Comparison of ENCODE assay signal across 12 cellular contexts in genomic region chr6:150256618-150257272, GRCh38.
DNase-seq lines count a peak whose midpoint lies in the region; ATAC-seq and TF ChIP-seq lines count a peak whose summit lies in the region.
"Had no signal": no experiment of that assay in that cellular context is flagged by ENCODE, and none has a peak within 500 bp of the region (broad histone marks: within the 10 kb centered on the region; RNA-seq: fewer than 3 reads in every experiment).

No MANE protein-coding gene starts in this region.

- no peak for DNase-seq in activated CD4-positive, alpha-beta T cell treated with anti-CD3 and anti-CD28 coated beads for 36 hours
- no peak for DNase-seq in activated CD4-positive, alpha-beta T cell treated with anti-CD3 and anti-CD28 coated beads, Interleukin-2, amount 10 ng/mL, durations not matched to agents 24 days and 14 days
- DNase-seq in RWPE1 (ENCODE audit: low spot score) = peak; percentile 90
- DNase-seq in fibroblast of lung (ENCODE audit: low read depth in 2 of 2) = peak; percentile 72 to 88
- DNase-seq in stimulated activated naive CD8-positive, alpha-beta T cell treated with anti-CD3 and anti-CD28 coated beads, Interleukin-15, amount 100 ng/mL, for 72 hours = no peak
- DNase-seq in activated naive CD4-positive, alpha-beta T cell treated with Interleukin-2 at 50 U/mL for 16 hours = no peak
- DNase-seq in adrenal gland = no peak
- no peak for DNase-seq in NCI-H1092 treated with DMSO at 0.1 percent for 48 hours (lab: John Stamatoyannopoulos, UW)
- DNase-seq: 8988T, NCI-H187 treated with DMSO at 0.1 percent for 48 hours had no signal

- intact Hi-C loops in activated CD4-positive, alpha-beta T cell treated with anti-CD3 and anti-CD28 coated beads for 36 hours (cut with DNase I, micrococcal nuclease) = loop anchor here (1.0 to 5.0 kb wide), 2 partner anchors 87 to 89 kb away; no protein-coding TSS in a partner anchor
- intact Hi-C loops in activated CD4-positive, alpha-beta T cell treated with anti-CD3 and anti-CD28 coated beads, Interleukin-2, amount 10 ng/mL, durations not matched to agents 24 days and 14 days (cut with micrococcal nuclease) = loop anchor here (1.0 kb wide), 1 partner anchor 14 kb away; no protein-coding TSS in a partner anchor
- intact Hi-C loops in adrenal gland (cut with DNase I) = no loop called here

- CTCF ChIA-PET in activated CD4-positive, alpha-beta T cell treated with anti-CD3 and anti-CD28 coated beads for 36 hours (lab: Charles Lee) = interaction anchor here (0.6 to 1.5 kb wide), 3 partner anchors 33 to 191 kb away, joined by 3 to 6 read pairs (median 4); no protein-coding TSS in a partner anchor
- CTCF ChIA-PET in RWPE1 (lab: Yijun Ruan, JAX) = interaction anchor here (0.6 kb wide), 1 partner anchor 1441 kb away, joined by 4 read pairs; no protein-coding TSS in a partner anchor

- no peaks in the 10 kb centered on the region for H3K9me3 Mint-ChIP-seq in activated CD4-positive, alpha-beta T cell treated with anti-CD3 and anti-CD28 coated beads for 36 hours (ENCODE audit: low read depth)
- H3K9me3 Mint-ChIP-seq in activated CD4-positive, alpha-beta T cell treated with anti-CD3 and anti-CD28 coated beads, Interleukin-2, amount 10 ng/mL, durations not matched to agents 24 days and 14 days = peaks cover 3% of the 10 kb centered on the region
- H3K9me3 Mint-ChIP-seq in stimulated activated naive CD8-positive, alpha-beta T cell treated with anti-CD3 and anti-CD28 coated beads, Interleukin-15, amount 100 ng/mL, for 72 hours = no peaks in the 10 kb centered on the region
- H3K9me3 Mint-ChIP-seq: stimulated activated memory B cell treated with anti-CD40 and anti-IgM and Interleukin-4, amounts not matched to agents 10 μg/mL and 1 μg/mL and 100 μg/mL, for 72 hours had no signal

- H3K4me1 Mint-ChIP-seq in activated CD4-positive, alpha-beta T cell treated with anti-CD3 and anti-CD28 coated beads for 36 hours = peaks cover 30% of the 10 kb centered on the region
- peaks cover 32% of the 10 kb centered on the region for H3K4me1 Mint-ChIP-seq in activated CD4-positive, alpha-beta T cell treated with anti-CD3 and anti-CD28 coated beads, Interleukin-2, amount 10 ng/mL, durations not matched to agents 24 days and 14 days
- H3K4me1 Mint-ChIP-seq in stimulated activated naive CD8-positive, alpha-beta T cell treated with anti-CD3 and anti-CD28 coated beads, Interleukin-15, amount 100 ng/mL, for 72 hours = peaks cover 27% of the 10 kb centered on the region

- POLR2A ChIA-PET in activated CD4-positive, alpha-beta T cell treated with anti-CD3 and anti-CD28 coated beads for 36 hours (lab: Charles Lee) = no interaction called here
- POLR2A ChIA-PET in RWPE1 (lab: Yijun Ruan, JAX; ENCODE audit: low non-redundant PET) = interaction anchor here (0.5 kb wide), 2 partner anchors 32 to 417 kb away, joined by 3 to 6 read pairs; no protein-coding TSS in a partner anchor

- peak; percentile 83 for ATAC-seq in activated CD4-positive, alpha-beta T cell treated with anti-CD3 and anti-CD28 coated beads for 36 hours
- peak; percentile 77 for ATAC-seq in stimulated activated naive CD8-positive, alpha-beta T cell treated with anti-CD3 and anti-CD28 coated beads, Interleukin-15, amount 100 ng/mL, for 72 hours
- ATAC-seq: Panc1; stimulated activated memory B cell treated with anti-CD40 and anti-IgM and Interleukin-4, amounts not matched to agents 10 μg/mL and 1 μg/mL and 100 μg/mL, for 72 hours had no signal

- no peaks in the 10 kb centered on the region for H4K20me1 ChIP-seq in fibroblast of lung (ENCODE audit: control insufficient read depth, extremely low read depth, insufficient read depth, low read length)

- no peak for TF ChIP-seq POLR2A in adrenal gland (IDR thresholded peaks at IDR 0.05)

- H3K4me3 Mint-ChIP-seq in activated CD4-positive, alpha-beta T cell treated with anti-CD3 and anti-CD28 coated beads for 36 hours = no peak overlapping the region
- no peak overlapping the region for H3K4me3 Mint-ChIP-seq in activated CD4-positive, alpha-beta T cell treated with anti-CD3 and anti-CD28 coated beads, Interleukin-2, amount 10 ng/mL, durations not matched to agents 24 days and 14 days
- H3K4me3 Mint-ChIP-seq in stimulated activated naive CD8-positive, alpha-beta T cell treated with anti-CD3 and anti-CD28 coated beads, Interleukin-15, amount 100 ng/mL, for 72 hours = no peak overlapping the region
- H3K4me3 Mint-ChIP-seq: stimulated activated memory B cell treated with anti-CD40 and anti-IgM and Interleukin-4, amounts not matched to agents 10 μg/mL and 1 μg/mL and 100 μg/mL, for 72 hours had no signal

- H3K27ac ChIP-seq in RWPE1 = peak overlapping the region; percentile 99
- no peak overlapping the region for H3K27ac ChIP-seq in fibroblast of lung (ENCODE audit: insufficient read depth, low read length)
- H3K27ac ChIP-seq in adrenal gland = no peak overlapping the region

- H3K27me3 ChIP-seq in fibroblast of lung (ENCODE audit: control insufficient read depth, insufficient read depth, low read length) = no peaks in the 10 kb centered on the region
- no peaks in the 10 kb centered on the region for H3K27me3 ChIP-seq in adrenal gland

- no peak overlapping the region for H2AFZ ChIP-seq in fibroblast of lung (ENCODE audit: low read length)

- H3K27me3 Mint-ChIP-seq in activated CD4-positive, alpha-beta T cell treated with anti-CD3 and anti-CD28 coated beads for 36 hours = peaks cover 36% of the 10 kb centered on the region
- H3K27me3 Mint-ChIP-seq in activated CD4-positive, alpha-beta T cell treated with anti-CD3 and anti-CD28 coated beads, Interleukin-2, amount 10 ng/mL, durations not matched to agents 24 days and 14 days = peaks cover 13% of the 10 kb centered on the region
- H3K27me3 Mint-ChIP-seq in stimulated activated naive CD8-positive, alpha-beta T cell treated with anti-CD3 and anti-CD28 coated beads, Interleukin-15, amount 100 ng/mL, for 72 hours = peaks cover 39% of the 10 kb centered on the region

- H3K9ac ChIP-seq in fibroblast of lung (ENCODE audit: insufficient read depth, low read length) = no peak overlapping the region

- TF ChIP-seq CTCF in RWPE1 (conservative IDR thresholded peaks at IDR 0.05; ENCODE audit: low read depth) (no peak), fibroblast of lung (conservative IDR thresholded peaks at IDR 0.05 in 1 of 2, IDR thresholded peaks at IDR 0.05 in 1 of 2; ENCODE audit: low read depth in 1 of 2, low read length in 2 of 2) (no peak), adrenal gland (IDR thresholded peaks at IDR 0.05) (no peak)

- H3K36me3 ChIP-seq in fibroblast of lung (ENCODE audit: control insufficient read depth, insufficient read depth, low read length) (no peaks in the 10 kb centered on the region), adrenal gland (replicated peaks in 1 of 2) (no peaks in the 10 kb centered on the region)

- H3K4me3 ChIP-seq in fibroblast of lung (replicated peaks in 1 of 4; ENCODE audit: control extremely low read depth in 1 of 4, insufficient read depth in 1 of 4, low read depth in 3 of 4, low read length in 4 of 4) (no peak overlapping the region), adrenal gland (no peak overlapping the region)

- no peaks in the 10 kb centered on the region for H3K36me3 Mint-ChIP-seq in activated CD4-positive, alpha-beta T cell treated with anti-CD3 and anti-CD28 coated beads for 36 hours (ENCODE audit: low read depth)
- no peaks in the 10 kb centered on the region for H3K36me3 Mint-ChIP-seq in activated CD4-positive, alpha-beta T cell treated with anti-CD3 and anti-CD28 coated beads, Interleukin-2, amount 10 ng/mL, durations not matched to agents 24 days and 14 days (ENCODE audit: low read depth)
- H3K36me3 Mint-ChIP-seq: stimulated activated memory B cell treated with anti-CD40 and anti-IgM and Interleukin-4, amounts not matched to agents 10 μg/mL and 1 μg/mL and 100 μg/mL, for 72 hours had no signal

- H3K79me2 ChIP-seq in fibroblast of lung (ENCODE audit: control insufficient read depth, insufficient read depth, low read length) = no peaks in the 10 kb centered on the region

- no peaks in the 10 kb centered on the region for H3K4me1 ChIP-seq in fibroblast of lung (ENCODE audit: control insufficient read depth, extremely low read depth, insufficient read depth, low read length)
- H3K4me1 ChIP-seq in adrenal gland (replicated peaks in 1 of 2) = no peaks in the 10 kb centered on the region

- H3K9me3 ChIP-seq in fibroblast of lung (ENCODE audit: control insufficient read depth, insufficient read depth, low read depth, low read length) (no peaks in the 10 kb centered on the region), adrenal gland (replicated peaks in 1 of 3) (no peaks in the 10 kb centered on the region)

- peak overlapping the region; percentile 10 for H3K27ac Mint-ChIP-seq in activated CD4-positive, alpha-beta T cell treated with anti-CD3 and anti-CD28 coated beads for 36 hours
- no peak overlapping the region for H3K27ac Mint-ChIP-seq in activated CD4-positive, alpha-beta T cell treated with anti-CD3 and anti-CD28 coated beads, Interleukin-2, amount 10 ng/mL, durations not matched to agents 24 days and 14 days
- peak overlapping the region in 1 of 2 donors; percentile 30 for H3K27ac Mint-ChIP-seq in stimulated activated naive CD8-positive, alpha-beta T cell treated with anti-CD3 and anti-CD28 coated beads, Interleukin-15, amount 100 ng/mL, for 72 hours
- H3K27ac Mint-ChIP-seq: stimulated activated memory B cell treated with anti-CD40 and anti-IgM and Interleukin-4, amounts not matched to agents 10 μg/mL and 1 μg/mL and 100 μg/mL, for 72 hours had no signal

- no peak overlapping the region for H3K4me2 ChIP-seq in fibroblast of lung (ENCODE audit: extremely low read depth, insufficient read depth, low read length)

- WGBS in adrenal gland, 4 donors = 71 to 75% (median 73%) methylated on average over 8 of the region's 8 CpGs

Comparison
In these comparisons a context has a peak if more than half of its experiments do, and no peak if none do; other contexts are left out.
1. DNase-seq: peak in RWPE1 (single experiment) and fibroblast of lung (2 of 2); none in activated CD4-positive, alpha-beta T cell treated with anti-CD3 and anti-CD28 coated beads for 36 hours (single experiment), activated CD4-positive, alpha-beta T cell treated with anti-CD3 and anti-CD28 coated beads, Interleukin-2, amount 10 ng/mL, durations not matched to agents 24 days and 14 days (single experiment), stimulated activated naive CD8-positive, alpha-beta T cell treated with anti-CD3 and anti-CD28 coated beads, Interleukin-15, amount 100 ng/mL, for 72 hours (0 of 2), activated naive CD4-positive, alpha-beta T cell treated with Interleukin-2 at 50 U/mL for 16 hours (single experiment), adrenal gland (0 of 7) and NCI-H1092 treated with DMSO at 0.1 percent for 48 hours (single experiment).
2. intact Hi-C loops: an anchor here in activated CD4-positive, alpha-beta T cell treated with anti-CD3 and anti-CD28 coated beads for 36 hours (1.0 to 5.0 kb wide) and activated CD4-positive, alpha-beta T cell treated with anti-CD3 and anti-CD28 coated beads, Interleukin-2, amount 10 ng/mL, durations not matched to agents 24 days and 14 days (1.0 kb wide); none called in adrenal gland.